Comparison of ENCODE assay signal across 8 cellular contexts in the genomic region with DNA sequence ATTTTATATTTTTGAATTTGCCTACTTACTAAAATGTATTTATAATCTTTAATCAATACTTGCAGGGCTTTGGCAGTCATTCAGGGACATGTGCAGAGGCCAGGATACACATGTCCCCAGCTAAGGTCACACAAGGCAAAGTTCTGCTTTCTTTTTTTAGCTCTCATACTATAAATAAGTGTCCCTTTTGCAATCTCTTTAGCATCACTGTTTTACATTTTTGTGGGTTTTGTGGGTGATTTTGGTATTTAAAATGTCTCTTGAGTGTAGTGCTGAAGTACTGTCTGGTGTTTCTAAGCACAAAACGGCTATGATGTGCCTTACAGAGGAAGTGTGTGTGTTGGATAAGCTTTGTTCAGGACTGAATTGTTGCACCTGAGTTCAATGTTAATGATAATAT.
DNase-seq lines count a peak whose midpoint lies in the region; ATAC-seq and TF ChIP-seq lines count a peak whose summit lies in the region.

No MANE protein-coding gene starts in this region.

- H3K27ac ChIP-seq in dorsolateral prefrontal cortex = no peak overlapping the region

- intact Hi-C loops in dorsolateral prefrontal cortex (cut with DNase I) = no loop called here

- TF ChIP-seq CTCF in AG09309 (IDR thresholded peaks at IDR 0.05; ENCODE audit: control insufficient read depth, insufficient read depth, low read depth, low read length, missing control alignments) = no peak
- no peak for TF ChIP-seq CTCF in dorsolateral prefrontal cortex (IDR thresholded peaks at IDR 0.05 in 54 of 56, conservative IDR thresholded peaks at IDR 0.05 in 2 of 56; ENCODE audit: low read depth in 1 of 56, partially characterized antibody in 56 of 56)

- H3K4me3 ChIP-seq in AG09309 (ENCODE audit: control insufficient read depth, low read depth, low read length) = no peak overlapping the region
- no peak overlapping the region for H3K4me3 ChIP-seq in dorsolateral prefrontal cortex

- H3K27me3 ChIP-seq in dorsolateral prefrontal cortex = no peaks in the 10 kb centered on the region

- peak; percentile 76 for ATAC-seq in GM21360 (IDR thresholded peaks at IDR 0.05; ENCODE audit: unreplicated experiment)
- peak; percentile 93 for ATAC-seq in HG03521 (IDR thresholded peaks at IDR 0.05; ENCODE audit: unreplicated experiment)

- DNase-seq in AG09309 (ENCODE audit: low read depth) (peak; percentile 84), astrocyte of the hippocampus (ENCODE audit: low read depth, low spot score) (peak; percentile 89), stromal cell of bone marrow (ENCODE audit: low read depth) (peak; percentile 75), dorsolateral prefrontal cortex (no peak), iPS-NIHi11 (ENCODE audit: low spot score) (no peak), T1000 (lab: John Stamatoyannopoulos, UW) (no peak)

Comparison
In these comparisons a context has a peak if more than half of its experiments do, and no peak if none do; other contexts are left out.
1. DNase-seq: peak in AG09309 (single experiment), astrocyte of the hippocampus (single experiment) and stromal cell of bone marrow (single experiment); none in dorsolateral prefrontal cortex (0 of 10), iPS-NIHi11 (single experiment) and T1000 (single experiment).